Comparison of ENCODE assay signal across 20 cellular contexts in genomic region chr22:22123960-22124278, GRCh38.
"Had no signal": no experiment of that assay in that cellular context is flagged by ENCODE, and none has a peak within 500 bp of the region (broad histone marks: within the 10 kb centered on the region; RNA-seq: fewer than 3 reads in every experiment).

No MANE protein-coding gene starts in this region.

- H3K27ac ChIP-seq: HL-60, SJCRH30 had no signal

- DNase-seq: MG63; NCI-H1092; NCI-H1105 treated with DMSO at 0.1 percent for 48 hours; NCI-H1417 treated with DMSO at 0.1 percent for 48 hours; NCI-H1694 treated with DMSO at 0.1 percent for 48 hours; NCI-H2081; NCI-H2107; NCI-H524; NCI-H526 treated with DMSO at 0.1 percent for 48 hours; NCI-H774; NK-92 treated with Interleukin-12 subunit alpha and Interleukin-12 subunit beta, amount 100 ng/mL, for 24 hours; PC-3; SHP77 treated with DMSO at 0.1 percent for 48 hours; SJCRH30 had no signal

- ATAC-seq: Panc1, PC-3, Right ventricle myocardium inferior, SK-N-SH treated with all-trans-retinoic acid at 6 μM for 48 hours had no signal

- H3K9me3 ChIP-seq: MG63, SJCRH30 had no signal

- H3K4me1 ChIP-seq: SJCRH30 had no signal

- H3K4me3 ChIP-seq: MG63, SJCRH30 had no signal

- H3K27me3 ChIP-seq: MG63 had no signal

- H3K36me3 ChIP-seq: MG63, SJCRH30 had no signal

- H3K27me3 Mint-ChIP-seq: IgD-negative memory B cell had no signal

- FAIRE-seq: HTR-8/SVneo had no signal

- H3K36me3 Mint-ChIP-seq: IgD-negative memory B cell had no signal

- H3K9me3 Mint-ChIP-seq: IgD-negative memory B cell had no signal
